Comparison of ENCODE assay signal across 9 cellular contexts in genomic region chrX:131792356-131792749, GRCh38.
DNase-seq lines count a peak whose midpoint lies in the region; ATAC-seq and TF ChIP-seq lines count a peak whose summit lies in the region.
"Had no signal": no experiment of that assay in that cellular context is flagged by ENCODE, and none has a peak within 500 bp of the region (broad histone marks: within the 10 kb centered on the region; RNA-seq: fewer than 3 reads in every experiment).

No MANE protein-coding gene starts in this region.

- H3K36me3 ChIP-seq in SK-N-MC (ENCODE audit: insufficient read depth, low read length) (no peaks in the 10 kb centered on the region), right atrium auricular region (no peaks in the 10 kb centered on the region)

- CTCF ChIA-PET in activated naive CD4-positive, alpha-beta T cell treated with anti-CD3 and anti-CD28 coated beads for 36 hours (lab: Charles Lee): no interaction called here

- TF ChIP-seq CTCF in right atrium auricular region (IDR thresholded peaks at IDR 0.05): peak in 1 of 2 donors; percentile 56
- no peak for TF ChIP-seq CTCF in foreskin keratinocyte (conservative IDR thresholded peaks at IDR 0.05)

- H3K27me3 ChIP-seq in right atrium auricular region: no peaks in the 10 kb centered on the region
- no peaks in the 10 kb centered on the region for H3K27me3 ChIP-seq in foreskin keratinocyte

- H3K27ac ChIP-seq in SK-N-MC (no peak overlapping the region), right atrium auricular region (peak overlapping the region; percentile 64 to 70), foreskin keratinocyte (no peak overlapping the region)
- H3K27ac ChIP-seq: epithelial cell of prostate had no signal

- no peaks in the 10 kb centered on the region for H3K27me3 Mint-ChIP-seq in activated naive CD4-positive, alpha-beta T cell treated with anti-CD3 and anti-CD28 coated beads for 36 hours (ENCODE audit: low read depth)

- DNase-seq in ELF-1 (ENCODE audit: low read depth, low spot score) (peak; percentile 96), SK-N-MC (ENCODE audit: low read depth, low spot score) (peak; percentile 70), right atrium auricular region (ENCODE audit: low spot score) (peak; percentile 90), foreskin keratinocyte (no peak), NAMALWA (ENCODE audit: low spot score) (no peak)
- DNase-seq in activated naive CD4-positive, alpha-beta T cell treated with anti-CD3 and anti-CD28 coated beads for 36 hours: no peak

- H3K36me3 Mint-ChIP-seq in activated naive CD4-positive, alpha-beta T cell treated with anti-CD3 and anti-CD28 coated beads for 36 hours (ENCODE audit: low read depth): peaks cover 37% of the 10 kb centered on the region

- H3K27ac Mint-ChIP-seq in activated naive CD4-positive, alpha-beta T cell treated with anti-CD3 and anti-CD28 coated beads for 36 hours: no peak overlapping the region

- H3K4me3 ChIP-seq in SK-N-MC (peak overlapping the region; percentile 77), right atrium auricular region (peak overlapping the region; percentile 30 to 49)

- intact Hi-C loops in activated naive CD4-positive, alpha-beta T cell treated with anti-CD3 and anti-CD28 coated beads for 36 hours (cut with micrococcal nuclease): no loop called here

- H3K4me3 Mint-ChIP-seq in activated naive CD4-positive, alpha-beta T cell treated with anti-CD3 and anti-CD28 coated beads for 36 hours: no peak overlapping the region

- no peaks in the 10 kb centered on the region for H3K4me1 Mint-ChIP-seq in activated naive CD4-positive, alpha-beta T cell treated with anti-CD3 and anti-CD28 coated beads for 36 hours (ENCODE audit: low read depth)

- no peaks in the 10 kb centered on the region for H3K9me3 ChIP-seq in SK-N-MC (ENCODE audit: low read depth, low read length)
- no peaks in the 10 kb centered on the region for H3K9me3 ChIP-seq in right atrium auricular region

- peak; percentile 69 for ATAC-seq in HG02852 (IDR thresholded peaks at IDR 0.05; ENCODE audit: unreplicated experiment)
- ATAC-seq in GM18519 (IDR thresholded peaks at IDR 0.05; ENCODE audit: low FRiP score, unreplicated experiment): no peak
- ATAC-seq in foreskin keratinocyte: no peak

- H3K9me3 Mint-ChIP-seq in activated naive CD4-positive, alpha-beta T cell treated with anti-CD3 and anti-CD28 coated beads for 36 hours: no peaks in the 10 kb centered on the region

- H3K4me1 ChIP-seq in right atrium auricular region (peaks cover 0 to 6% of the 10 kb centered on the region in 2 donors), foreskin keratinocyte (no peaks in the 10 kb centered on the region)

- peak overlapping the region; percentile 70 for H3K9ac ChIP-seq in SK-N-MC (ENCODE audit: insufficient read length)

Comparison
In these comparisons a context has a peak if more than half of its experiments do, and no peak if none do; other contexts are left out.
1. DNase-seq: peak in ELF-1 (single experiment), SK-N-MC (single experiment) and right atrium auricular region (single experiment); none in activated naive CD4-positive, alpha-beta T cell treated with anti-CD3 and anti-CD28 coated beads for 36 hours (single experiment), foreskin keratinocyte (0 of 2) and NAMALWA (single experiment).
2. H3K27ac ChIP-seq: peak in right atrium auricular region (2 of 2); none in SK-N-MC (single experiment) and foreskin keratinocyte (single experiment).